Comparison of ENCODE assay signal across 8 cellular contexts in genomic region chr3:130892759-130893239, GRCh38. TPM values are rescaled to one million over a fixed set of nuclear protein-coding genes. Genes with fewer than 3 reads are reported as not detected.
DNase-seq lines count a peak whose midpoint lies in the region; ATAC-seq and TF ChIP-seq lines count a peak whose summit lies in the region.

No MANE protein-coding gene starts in this region.

- ATAC-seq in HG02678 (IDR thresholded peaks at IDR 0.05; ENCODE audit: unreplicated experiment) (peak; percentile 32), SK-N-SH treated with all-trans-retinoic acid at 6 μM for 48 hours (peak; percentile 75)

- peak overlapping the region; percentile 85 for H3K9ac ChIP-seq in rectal smooth muscle tissue (ENCODE audit: low read length)

- peak; percentile 89 for DNase-seq in GM12865 (ENCODE audit: low read depth)
- DNase-seq in NCI-H1092 treated with DMSO at 0.1 percent for 48 hours (lab: John Stamatoyannopoulos, UW): peak; percentile 90
- peak in 1 of 2 donors; percentile 82 for DNase-seq in ascending aorta (ENCODE audit: low spot score in 2 of 2)
- DNase-seq in hepatic stellate cell (ENCODE audit: low spot score): peak; percentile 64
- DNase-seq in cortex of kidney (lab: John Stamatoyannopoulos, UW): no peak

- H3K4me3 ChIP-seq in GM12865 (ENCODE audit: low read depth, low read length) (peak overlapping the region; percentile 79), ascending aorta (peak overlapping the region; percentile 71 to 96), rectal smooth muscle tissue (ENCODE audit: low read length) (peak overlapping the region; percentile 96)

- no peaks in the 10 kb centered on the region for H3K9me3 ChIP-seq in ascending aorta

- H3K27ac ChIP-seq in ascending aorta (peak overlapping the region; percentile 92 to 98), rectal smooth muscle tissue (ENCODE audit: low read depth, low read length) (peak overlapping the region; percentile 93)

- H3K27me3 ChIP-seq in ascending aorta: no peaks in the 10 kb centered on the region
- no peaks in the 10 kb centered on the region for H3K27me3 ChIP-seq in rectal smooth muscle tissue (ENCODE audit: control insufficient read depth, insufficient read depth, low read length)

- H3K4me1 ChIP-seq in ascending aorta (peaks cover 0 to 6% of the 10 kb centered on the region in 2 donors), rectal smooth muscle tissue (ENCODE audit: control insufficient read depth, insufficient read depth, low read length) (peaks cover 8% of the 10 kb centered on the region)

- intact Hi-C loops in ascending aorta (cut with DNase I): loop anchor here (2.0 to 10.0 kb wide), 5 partner anchors 132 to 1830 kb away; partner anchors contain the start of genes ASTE1, DNAJC13, NEK11 and NPHP3

- peak; percentile 77 for TF ChIP-seq CTCF in GM12865 (IDR thresholded peaks at IDR 0.05; ENCODE audit: insufficient read depth, low read depth, low read length, missing control alignments)
- TF ChIP-seq CTCF in ascending aorta (IDR thresholded peaks at IDR 0.05): peak; percentile 76 to 82 (median 76)

- H3K36me3 ChIP-seq in ascending aorta (no peaks in the 10 kb centered on the region), rectal smooth muscle tissue (ENCODE audit: control insufficient read depth, insufficient read depth, low read length) (no peaks in the 10 kb centered on the region)

TF ChIP-seq in SK-N-SH treated with all-trans-retinoic acid at 6 μM for 48 hours, 23 proteins besides CTCF, POLR2A, EP300 and RAD21:
- no peak for TF ChIP-seq CREB5 (CRISPR knock-in tag; IDR thresholded peaks at IDR 0.05; ENCODE audit: low read depth)
- TF ChIP-seq TOX (CRISPR knock-in tag; IDR thresholded peaks at IDR 0.05; ENCODE audit: borderline replicate concordance): no peak
- no peak for TF ChIP-seq CSRNP3 (CRISPR knock-in tag; IDR thresholded peaks at IDR 0.05)
- TF ChIP-seq TCF4 (CRISPR knock-in tag; IDR thresholded peaks at IDR 0.05; ENCODE audit: borderline replicate concordance): no peak
- TF ChIP-seq OSR1 (CRISPR knock-in tag; IDR thresholded peaks at IDR 0.05): no peak
- no peak for TF ChIP-seq BACH2 (CRISPR knock-in tag; IDR thresholded peaks at IDR 0.05; ENCODE audit: borderline replicate concordance)
- TF ChIP-seq ESRRG (CRISPR knock-in tag; IDR thresholded peaks at IDR 0.05): no peak
- TF ChIP-seq ZNF565 (CRISPR knock-in tag; conservative IDR thresholded peaks at IDR 0.05; ENCODE audit: low read depth): no peak
- no peak for TF ChIP-seq TSHZ2 (CRISPR knock-in tag; IDR thresholded peaks at IDR 0.05)
- TF ChIP-seq GLIS3 (CRISPR knock-in tag; IDR thresholded peaks at IDR 0.05): no peak

RNA-seq across cellular contexts. Expression of gene ATP2C1, which starts 1.1 kb away (rescaled TPM):
- total RNA-seq in ascending aorta: 11.8 TPM
